Comparison of ENCODE assay signal across 34 cellular contexts in the genomic region with DNA sequence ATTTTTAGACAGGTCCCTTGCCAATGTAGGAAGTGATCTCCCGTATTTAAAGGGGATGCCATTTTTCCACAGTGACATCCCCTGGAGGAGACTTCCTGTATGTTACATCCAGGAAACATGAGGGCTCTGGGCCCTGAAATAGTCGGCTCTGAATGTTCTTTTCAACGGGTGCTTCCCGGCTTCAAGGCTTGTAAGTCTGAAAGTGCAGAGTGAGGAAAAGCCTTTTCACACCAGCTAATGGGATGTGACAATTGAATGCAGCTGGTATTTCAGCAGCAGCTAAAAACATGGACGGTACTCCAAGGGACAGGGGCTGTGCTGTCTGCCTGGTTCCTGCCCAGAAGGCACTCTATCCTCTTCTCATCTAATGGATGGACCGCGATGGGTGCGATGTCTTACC. TPM values are rescaled to one million over a fixed set of nuclear protein-coding genes. Genes with fewer than 3 reads are reported as not detected.
"Had no signal": no experiment of that assay in that cellular context is flagged by ENCODE, and none has a peak within 500 bp of the region (broad histone marks: within the 10 kb centered on the region; RNA-seq: fewer than 3 reads in every experiment).

No MANE protein-coding gene starts in this region.

- H3K4me1 Mint-ChIP-seq: nephron progenitor cell had no signal

- DNase-seq: effector memory CD8-positive, alpha-beta T cell; erythroblast; esophagus squamous epithelium; foreskin melanocyte; glutamatergic neuron; heart right ventricle; hippocampal formation; left cardiac atrium; left lung; mesenchymal stem cell; naive thymus-derived CD8-positive, alpha-beta T cell; nephron progenitor cell; occipital lobe; pancreas; stimulated activated CD4-positive, alpha-beta T cell treated with anti-CD3 and anti-CD28 coated beads, Interleukin-12 subunit alpha, Interleukin-12 subunit beta, amount 100 ng/mL, for 4 hours; stimulated activated CD4-positive, alpha-beta T cell treated with anti-CD3 and anti-CD28 coated beads, Interleukin-1b, Interleukin-23, amount 100 ng/mL, for 48 hours; stimulated activated CD4-positive, alpha-beta T cell treated with anti-CD3 and anti-CD28 coated beads, Interleukin-4, amount 100 ng/mL, for 1 hour; stimulated activated CD8-positive, alpha-beta memory T cell treated with anti-CD3 and anti-CD28 coated beads, Interleukin-4, amount 100 ng/mL, for 48 hours; stimulated activated naive CD4-positive, alpha-beta T cell; stimulated activated naive CD8-positive, alpha-beta T cell treated with anti-CD3 and anti-CD28 coated beads, Interleukin-15, amount 100 ng/mL, for 72 hours; transverse colon; upper lobe of right lung; uterus had no signal

- H3K9me3 Mint-ChIP-seq: effector memory CD8-positive, alpha-beta T cell; naive thymus-derived CD8-positive, alpha-beta T cell; nephron progenitor cell; stimulated activated naive CD8-positive, alpha-beta T cell treated with anti-CD3 and anti-CD28 coated beads, Interleukin-15, amount 100 ng/mL, for 72 hours had no signal

- H3K27ac ChIP-seq: coronary artery, esophagus squamous epithelium, heart right ventricle, left lung, pancreas, suprapubic skin, transverse colon, upper lobe of right lung, uterus had no signal

- H3K27me3 ChIP-seq: pancreas, upper lobe of right lung had no signal

- H3K4me3 Mint-ChIP-seq: effector memory CD8-positive, alpha-beta T cell; naive thymus-derived CD8-positive, alpha-beta T cell; nephron progenitor cell; stimulated activated naive CD8-positive, alpha-beta T cell treated with anti-CD3 and anti-CD28 coated beads, Interleukin-15, amount 100 ng/mL, for 72 hours had no signal

- H3K4me1 ChIP-seq: left lung, pancreas, transverse colon, uterus had no signal

- H3K36me3 Mint-ChIP-seq: naive thymus-derived CD8-positive, alpha-beta T cell had no signal

- H3K4me3 ChIP-seq: coronary artery, esophagus squamous epithelium, heart right ventricle, left lung, pancreas, smooth muscle cell, suprapubic skin, transverse colon, upper lobe of right lung, uterus had no signal

- H3K27ac Mint-ChIP-seq: effector memory CD8-positive, alpha-beta T cell; naive thymus-derived CD8-positive, alpha-beta T cell; nephron progenitor cell; stimulated activated naive CD8-positive, alpha-beta T cell treated with anti-CD3 and anti-CD28 coated beads, Interleukin-15, amount 100 ng/mL, for 72 hours had no signal

- H3K36me3 ChIP-seq: esophagus squamous epithelium, heart right ventricle, left lung, pancreas, suprapubic skin, transverse colon, upper lobe of right lung, uterus had no signal

- ATAC-seq: effector memory CD8-positive, alpha-beta T cell; heart right ventricle; left lung; naive thymus-derived CD8-positive, alpha-beta T cell; pancreas; sciatic nerve; stimulated activated naive CD8-positive, alpha-beta T cell treated with anti-CD3 and anti-CD28 coated beads, Interleukin-15, amount 100 ng/mL, for 72 hours; upper lobe of right lung had no signal

- H3K9me3 ChIP-seq: esophagus squamous epithelium, heart right ventricle, left lung, pancreas, suprapubic skin, transverse colon, upper lobe of right lung, uterus had no signal

RNA-seq across cellular contexts. Expression of a gene that starts 1.4 kb away (rescaled TPM):
- total RNA-seq: dermis microvascular lymphatic vessel endothelial cell; esophagus squamous epithelium; heart right ventricle; kidney epithelial cell; left cardiac atrium; left lung; lower leg skin; lung microvascular endothelial cell; myocyte; naive thymus-derived CD8-positive, alpha-beta T cell; occipital lobe; pancreas; posterior vena cava; pulmonary artery endothelial cell; sciatic nerve; smooth muscle cell; suprapubic skin; transverse colon; upper lobe of right lung; uterus had no signal

RNA-seq across cellular contexts. Expression of a gene that starts 59.8 kb away (rescaled TPM):
- total RNA-seq: dermis microvascular lymphatic vessel endothelial cell; kidney epithelial cell; lung microvascular endothelial cell; myocyte; naive thymus-derived CD8-positive, alpha-beta T cell; pulmonary artery endothelial cell; upper lobe of right lung had no signal
